8 cellular contexts compared by ENCODE assay signal in the genomic region with DNA sequence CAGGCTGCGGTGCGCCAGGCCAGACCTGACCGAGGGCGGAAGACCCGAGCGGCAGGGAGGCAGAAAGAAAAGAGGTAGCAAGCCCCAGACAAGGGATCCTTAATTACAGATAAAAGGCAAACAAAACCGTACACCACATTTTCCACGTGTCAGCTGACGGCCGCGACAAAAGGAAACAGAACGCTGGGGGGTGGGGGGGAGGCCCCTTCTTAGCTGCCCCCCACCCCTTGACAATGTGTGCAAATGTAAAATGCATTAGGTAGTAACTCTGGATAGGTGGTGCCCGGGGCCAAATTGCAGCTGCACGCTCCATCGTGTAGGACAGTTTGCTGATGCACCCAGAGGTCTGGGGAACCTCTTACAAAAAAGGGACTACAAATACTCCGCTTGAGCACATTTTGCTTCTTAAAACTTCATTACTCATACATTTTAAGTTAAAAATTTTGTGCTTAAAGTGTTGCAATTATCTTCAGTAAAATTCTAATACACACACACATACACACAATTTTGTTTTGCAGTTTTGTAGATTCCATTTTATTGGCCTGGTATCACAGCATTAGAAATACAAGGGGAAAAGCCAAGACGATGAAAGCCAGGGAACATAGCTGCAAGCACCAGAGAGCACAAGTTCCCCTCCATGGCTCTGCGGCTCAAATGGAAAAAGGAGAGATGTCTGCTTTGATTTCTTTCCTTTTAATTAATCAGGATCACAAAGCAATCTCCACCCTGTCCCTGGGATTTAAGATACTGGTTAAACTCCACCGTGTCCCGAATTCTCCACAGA.
DNase-seq lines count a peak whose midpoint lies in the region; ATAC-seq and TF ChIP-seq lines count a peak whose summit lies in the region.

No MANE protein-coding gene starts in this region.

- H3K4me1 ChIP-seq in right atrium auricular region (peaks cover 0 to 6% of the 10 kb centered on the region in 2 donors), skeletal muscle tissue (ENCODE audit: control insufficient read depth in 3 of 3, insufficient read depth in 3 of 3, low read length in 3 of 3) (peaks cover 0 to 24% (median 21%) of the 10 kb centered on the region in 3 donors)

- H3K36me3 ChIP-seq in right atrium auricular region (no peaks in the 10 kb centered on the region), skeletal muscle tissue (ENCODE audit: control insufficient read depth in 3 of 3, insufficient read depth in 3 of 3, low read length in 3 of 3) (no peaks in the 10 kb centered on the region)

- H3K9me3 Mint-ChIP-seq in activated CD4-positive, alpha-beta memory T cell treated with anti-CD3 and anti-CD28 coated beads for 36 hours = no peaks in the 10 kb centered on the region

- H3K9ac ChIP-seq in skeletal muscle tissue (ENCODE audit: low read depth in 1 of 3, low read length in 3 of 3) = peak overlapping the region; percentile 72 to 74 (median 73)

- intact Hi-C loops in activated CD4-positive, alpha-beta memory T cell treated with anti-CD3 and anti-CD28 coated beads for 36 hours (cut with micrococcal nuclease) = no loop called here

- H3K27me3 Mint-ChIP-seq in activated CD4-positive, alpha-beta memory T cell treated with anti-CD3 and anti-CD28 coated beads for 36 hours = peaks cover 38% of the 10 kb centered on the region

- H3K4me1 Mint-ChIP-seq in activated CD4-positive, alpha-beta memory T cell treated with anti-CD3 and anti-CD28 coated beads for 36 hours (ENCODE audit: low read depth) = peaks cover 12% of the 10 kb centered on the region

- peak overlapping the region; percentile 52 for H3K4me3 Mint-ChIP-seq in activated CD4-positive, alpha-beta memory T cell treated with anti-CD3 and anti-CD28 coated beads for 36 hours

- H3K27ac ChIP-seq in right atrium auricular region = peak overlapping the region; percentile 31 to 83
- H3K27ac ChIP-seq in skeletal muscle tissue (ENCODE audit: low read depth, low read length) = peak overlapping the region; percentile 56

- TF ChIP-seq CTCF in right atrium auricular region (IDR thresholded peaks at IDR 0.05) = no peak

- H3K4me3 ChIP-seq in right atrium auricular region = peak overlapping the region; percentile 35 to 62
- peak overlapping the region; percentile 72 to 83 (median 74) for H3K4me3 ChIP-seq in skeletal muscle tissue (ENCODE audit: low read length in 3 of 3)

- H3K27me3 ChIP-seq in right atrium auricular region (no peaks in the 10 kb centered on the region), skeletal muscle tissue (ENCODE audit: control insufficient read depth in 3 of 3, insufficient read depth in 3 of 3, low read length in 3 of 3) (peaks cover 0 to 3% (median 0%) of the 10 kb centered on the region in 3 donors)

- H3K9me3 ChIP-seq in right atrium auricular region (no peaks in the 10 kb centered on the region), skeletal muscle tissue (ENCODE audit: control insufficient read depth in 3 of 3, low read length in 3 of 3) (no peaks in the 10 kb centered on the region)

- H3K36me3 Mint-ChIP-seq in activated CD4-positive, alpha-beta memory T cell treated with anti-CD3 and anti-CD28 coated beads for 36 hours = no peaks in the 10 kb centered on the region

- H3K27ac Mint-ChIP-seq in activated CD4-positive, alpha-beta memory T cell treated with anti-CD3 and anti-CD28 coated beads for 36 hours = no peak overlapping the region

- CTCF ChIA-PET in activated CD4-positive, alpha-beta memory T cell treated with anti-CD3 and anti-CD28 coated beads for 36 hours (lab: Charles Lee) = no interaction called here

- POLR2A ChIA-PET in activated CD4-positive, alpha-beta memory T cell treated with anti-CD3 and anti-CD28 coated beads for 36 hours (lab: Charles Lee) = interaction anchor here (0.6 kb wide), 1 partner anchor 60 kb away, joined by 3 read pairs; no protein-coding TSS in a partner anchor

- ATAC-seq in HG02981 (IDR thresholded peaks at IDR 0.05; ENCODE audit: unreplicated experiment) (peak; percentile 8), HG03097 (IDR thresholded peaks at IDR 0.05; ENCODE audit: low FRiP score, unreplicated experiment) (no peak)

- DNase-seq in NCI-H1694 treated with DMSO at 0.1 percent for 48 hours (lab: John Stamatoyannopoulos, UW) = peak; percentile 37
- no peak for DNase-seq in NCI-H1694 (lab: John Stamatoyannopoulos, UW)
- peak; percentile 12 for DNase-seq in activated CD4-positive, alpha-beta memory T cell treated with anti-CD3 and anti-CD28 coated beads for 36 hours
- no peak for DNase-seq in right atrium auricular region (ENCODE audit: low spot score)
- DNase-seq in NCI-H510A (lab: John Stamatoyannopoulos, UW) = no peak

Comparison
In these comparisons a context has a peak if more than half of its experiments do, and no peak if none do; other contexts are left out.
1. DNase-seq: peak in NCI-H1694 treated with DMSO at 0.1 percent for 48 hours (single experiment) and activated CD4-positive, alpha-beta memory T cell treated with anti-CD3 and anti-CD28 coated beads for 36 hours (single experiment); none in NCI-H1694 (single experiment), right atrium auricular region (single experiment) and NCI-H510A (single experiment).